In genomic region chr3:56219894-56220805, GRCh38 we compare ENCODE assay signal across 1 cellular context.
TF ChIP-seq lines count a peak whose summit lies in the region.

No MANE protein-coding gene starts in this region.

TF ChIP-seq in IMR-90, 13 proteins besides CTCF, POLR2A, EP300 and RAD21 (continued from another document):
- TF ChIP-seq ELK1 (IDR thresholded peaks at IDR 0.05; ENCODE audit: borderline replicate concordance, low read depth, low read length), result no peak
